ENCODE assay signal across 1 cellular context in genomic region chr1:234890694-234891093, GRCh38.
TF ChIP-seq lines count a peak whose summit lies in the region.

No MANE protein-coding gene starts in this region.

TF ChIP-seq in K562, 482 proteins besides CTCF, POLR2A, EP300 and RAD21 (continued from another document):
- no peak for TF ChIP-seq TSHZ1 (CRISPR knock-in tag; IDR thresholded peaks at IDR 0.05)
- TF ChIP-seq ZBTB43 (CRISPR knock-in tag; IDR thresholded peaks at IDR 0.05) = no peak
- no peak for TF ChIP-seq SRF (CRISPR knock-in tag; IDR thresholded peaks at IDR 0.05)
- TF ChIP-seq, protein P1, sequence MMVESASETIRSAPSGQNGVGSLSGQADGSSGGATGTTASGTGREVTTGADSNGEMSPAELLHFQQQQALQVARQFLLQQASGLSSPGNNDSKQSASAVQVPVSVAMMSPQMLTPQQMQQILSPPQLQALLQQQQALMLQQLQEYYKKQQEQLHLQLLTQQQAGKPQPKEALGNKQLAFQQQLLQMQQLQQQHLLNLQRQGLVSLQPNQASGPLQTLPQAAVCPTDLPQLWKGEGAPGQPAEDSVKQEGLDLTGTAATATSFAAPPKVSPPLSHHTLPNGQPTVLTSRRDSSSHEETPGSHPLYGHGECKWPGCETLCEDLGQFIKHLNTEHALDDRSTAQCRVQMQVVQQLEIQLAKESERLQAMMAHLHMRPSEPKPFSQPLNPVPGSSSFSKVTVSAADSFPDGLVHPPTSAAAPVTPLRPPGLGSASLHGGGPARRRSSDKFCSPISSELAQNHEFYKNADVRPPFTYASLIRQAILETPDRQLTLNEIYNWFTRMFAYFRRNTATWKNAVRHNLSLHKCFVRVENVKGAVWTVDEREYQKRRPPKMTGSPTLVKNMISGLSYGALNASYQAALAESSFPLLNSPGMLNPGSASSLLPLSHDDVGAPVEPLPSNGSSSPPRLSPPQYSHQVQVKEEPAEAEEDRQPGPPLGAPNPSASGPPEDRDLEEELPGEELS (CRISPR knock-in tag; IDR thresholded peaks at IDR 0.05; ENCODE audit: borderline replicate concordance) = no peak
- 0 out of 2 replicates have a peak, but pooled peaks have one; percentile 0 for TF ChIP-seq MGA (IDR thresholded peaks at IDR 0.05)
- no peak for TF ChIP-seq MTF1 (CRISPR knock-in tag; IDR thresholded peaks at IDR 0.05; ENCODE audit: borderline replicate concordance)
- TF ChIP-seq GATAD2A (IDR thresholded peaks at IDR 0.05) = no peak
- no peak for TF ChIP-seq RBM39 (optimal IDR thresholded peaks at IDR 0.05; ENCODE audit: low read depth, low read length)
- TF ChIP-seq, protein P2, sequence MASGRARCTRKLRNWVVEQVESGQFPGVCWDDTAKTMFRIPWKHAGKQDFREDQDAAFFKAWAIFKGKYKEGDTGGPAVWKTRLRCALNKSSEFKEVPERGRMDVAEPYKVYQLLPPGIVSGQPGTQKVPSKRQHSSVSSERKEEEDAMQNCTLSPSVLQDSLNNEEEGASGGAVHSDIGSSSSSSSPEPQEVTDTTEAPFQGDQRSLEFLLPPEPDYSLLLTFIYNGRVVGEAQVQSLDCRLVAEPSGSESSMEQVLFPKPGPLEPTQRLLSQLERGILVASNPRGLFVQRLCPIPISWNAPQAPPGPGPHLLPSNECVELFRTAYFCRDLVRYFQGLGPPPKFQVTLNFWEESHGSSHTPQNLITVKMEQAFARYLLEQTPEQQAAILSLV (tag; IDR thresholded peaks at IDR 0.05) = no peak
- no peak for TF ChIP-seq TEAD2 (tag; IDR thresholded peaks at IDR 0.05)
- TF ChIP-seq, protein P3, sequence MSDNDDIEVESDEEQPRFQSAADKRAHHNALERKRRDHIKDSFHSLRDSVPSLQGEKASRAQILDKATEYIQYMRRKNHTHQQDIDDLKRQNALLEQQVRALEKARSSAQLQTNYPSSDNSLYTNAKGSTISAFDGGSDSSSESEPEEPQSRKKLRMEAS (CRISPR knock-in tag; IDR thresholded peaks at IDR 0.05) = 0 out of 2 replicates have a peak, but pooled peaks have one; percentile 2
- TF ChIP-seq KHSRP (IDR thresholded peaks at IDR 0.05) = no peak
- TF ChIP-seq ZBED1 (IDR thresholded peaks at IDR 0.05) = no peak
- TF ChIP-seq SREBF2 (CRISPR knock-in tag; IDR thresholded peaks at IDR 0.05) = no peak
